1 cellular context compared by ENCODE assay signal in the genomic region with DNA sequence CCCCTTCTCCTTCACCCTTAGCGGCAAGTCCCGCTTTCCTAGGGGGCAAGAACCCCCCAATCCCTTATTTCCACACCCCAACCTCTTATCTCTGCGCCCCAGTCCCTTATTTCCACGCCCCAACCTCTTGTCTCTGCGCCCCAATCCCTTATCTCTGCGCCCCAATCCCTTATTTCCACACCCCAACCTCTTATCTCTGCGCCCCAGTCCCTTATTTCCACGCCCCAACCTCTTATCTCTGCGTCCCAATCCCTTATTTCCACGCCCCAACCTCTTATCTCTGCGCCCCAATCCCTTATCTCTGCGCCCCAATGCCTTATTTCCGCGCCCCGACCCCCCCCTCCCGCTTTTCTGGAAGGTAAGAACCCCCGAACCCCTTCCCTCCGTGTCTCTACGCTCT.
A peak's percentile ranks its signal among the peaks of the same experiment; 100 is the strongest.
TF ChIP-seq lines count a peak whose summit lies in the region.
"Not testable (repeated sequence)": the region's sequence is repeated elsewhere in the genome, so short reads cannot be mapped to it uniquely, and the experiment has no call there.

No MANE protein-coding gene starts in this region.

TF ChIP-seq in K562, 482 proteins besides CTCF, POLR2A, EP300 and RAD21:
- TF ChIP-seq HES1 (IDR thresholded peaks at IDR 0.05; ENCODE audit: low read depth) (peak; percentile 32; the same call in 1 of the 2 replicates), TEAD4 (IDR thresholded peaks at IDR 0.05; ENCODE audit: low read length) (peak; percentile 82), CC2D1A (IDR thresholded peaks at IDR 0.05) (peak; percentile 97), CEBPB (tag; IDR thresholded peaks at IDR 0.05) (peak; percentile 30; the same call in 1 of the 2 replicates), ARID1B (IDR thresholded peaks at IDR 0.05) (peak; percentile 90), TAL1 (IDR thresholded peaks at IDR 0.05) (peak; percentile 97), TRIM24 (IDR thresholded peaks at IDR 0.05) (peak; percentile 98), NR4A1 (tag; IDR thresholded peaks at IDR 0.05) (peak; percentile 65; the same call in 1 of the 2 replicates), FOXM1 (IDR thresholded peaks at IDR 0.05; ENCODE audit: low read depth) (peak; percentile 72), SMARCE1 (IDR thresholded peaks at IDR 0.05) (peak; percentile 75; the same call in 1 of the 2 replicates), NFIC (IDR thresholded peaks at IDR 0.05) (peak; percentile 62), NCOR1 (IDR thresholded peaks at IDR 0.05) (peak; percentile 88), CBFA2T2 (conservative IDR thresholded peaks at IDR 0.05) (peak; percentile 95), MTA2 (IDR thresholded peaks at IDR 0.05; ENCODE audit: low read depth) (peak; percentile 92), SMARCA4 (IDR thresholded peaks at IDR 0.05) (0 out of 2 replicates have a peak, but pooled peaks have one; percentile 18), KLF16 (IDR thresholded peaks at IDR 0.05) (peak; percentile 47; the same call in 1 of the 2 replicates), PYGO2 (tag; IDR thresholded peaks at IDR 0.05) (peak; percentile 95), TCF3 (CRISPR knock-in tag; IDR thresholded peaks at IDR 0.05) (peak; percentile 78), PHB2 (IDR thresholded peaks at IDR 0.05; ENCODE audit: low read depth) (peak; percentile 93), CBFA2T3 (IDR thresholded peaks at IDR 0.05) (peak; percentile 93)
- TF ChIP-seq TEAD4 (CRISPR knock-in tag; IDR thresholded peaks at IDR 0.05; ENCODE audit: borderline replicate concordance); NR4A1 (CRISPR knock-in tag; IDR thresholded peaks at IDR 0.05); FOXM1 (CRISPR knock-in tag; IDR thresholded peaks at IDR 0.05; ENCODE audit: low read depth): not testable (repeated sequence)
TF ChIP-seq in K562: peak in this region for 20; not testable (repeated sequence) for 462.
